11 cellular contexts compared by ENCODE assay signal in the genomic region with DNA sequence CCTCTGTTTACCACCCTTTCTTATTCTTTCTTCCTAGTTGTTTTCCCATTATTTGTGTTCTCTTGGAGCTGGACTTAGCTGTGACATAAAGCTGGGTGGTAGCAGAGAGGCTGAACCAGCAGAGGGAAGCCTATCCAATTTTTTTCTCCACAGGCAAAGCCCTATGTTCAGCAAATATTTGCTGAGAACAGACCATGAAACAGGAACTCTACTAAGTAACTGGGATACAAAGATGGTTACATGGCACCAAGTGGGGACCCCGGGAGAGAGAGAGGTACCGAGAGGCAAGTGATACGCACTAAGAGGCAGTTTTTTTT. TPM values are rescaled to one million over a fixed set of nuclear protein-coding genes. Genes with fewer than 3 reads are reported as not detected.
DNase-seq lines count a peak whose midpoint lies in the region; ATAC-seq, FAIRE-seq and TF ChIP-seq lines count a peak whose summit lies in the region.
"Had no signal": no experiment of that assay in that cellular context is flagged by ENCODE, and none has a peak within 500 bp of the region (broad histone marks: within the 10 kb centered on the region; RNA-seq: fewer than 3 reads in every experiment).

No MANE protein-coding gene starts in this region.

- no peak overlapping the region for H3K4me3 ChIP-seq in A549
- no peak overlapping the region for H3K4me3 ChIP-seq in SU-DHL-6 (ENCODE audit: insufficient read depth, low read length, poor library complexity, severe bottlenecking)
- H3K4me3 ChIP-seq: SJCRH30 had no signal

- H3K27ac ChIP-seq in A549 (no peak overlapping the region), SU-DHL-6 (ENCODE audit: low read depth, low read length) (no peak overlapping the region)
- H3K27ac ChIP-seq: SJCRH30 had no signal

- no peak for FAIRE-seq in A549 (lab: Jason Lieb, UNC)

- 83% methylated on average over 3 of the region's 3 CpGs for WGBS in A549 (ENCODE audit: missing lambda C conversion rate)

- H3K79me2 ChIP-seq in SU-DHL-6 (ENCODE audit: insufficient read depth, low read length), result no peaks in the 10 kb centered on the region

- TF ChIP-seq POLR2A in A549 (IDR thresholded peaks at IDR 0.05; ENCODE audit: low read length), result no peak

- no peaks in the 10 kb centered on the region for H3K36me3 ChIP-seq in ES-I3 (ENCODE audit: insufficient read depth, low read length)
- no peaks in the 10 kb centered on the region for H3K36me3 ChIP-seq in SU-DHL-6 (ENCODE audit: low read length)
- H3K36me3 ChIP-seq: SJCRH30 had no signal

- peak overlapping the region; percentile 42 for H2AFZ ChIP-seq in SU-DHL-6 (ENCODE audit: low read depth, low read length, severe bottlenecking)

- H3K4me2 ChIP-seq in A549, result peak overlapping the region; percentile 66
- no peak overlapping the region for H3K4me2 ChIP-seq in SU-DHL-6 (ENCODE audit: low read depth, low read length, poor library complexity, severe bottlenecking)

- H3K9me2 ChIP-seq in SU-DHL-6 (replicated peaks; ENCODE audit: insufficient read depth, low read length), result no peaks in the 10 kb centered on the region

- H3K4me1 ChIP-seq in A549, result peaks cover 8% of the 10 kb centered on the region; the same call in 2 of the 3 replicates
- H3K4me1 ChIP-seq in ES-I3 (ENCODE audit: insufficient read depth, low read length), result no peaks in the 10 kb centered on the region

- DNase-seq in A549 (ENCODE audit: low read depth in 1 of 2, low spot score in 1 of 2) (no peak), left lobe of liver (ENCODE audit: low spot score) (no peak), inferior parietal cortex (ENCODE audit: extremely low spot score) (no peak), LoVo (ENCODE audit: low spot score) (no peak), NCI-H2081 (lab: John Stamatoyannopoulos, UW) (no peak)
- DNase-seq: cortex of kidney had no signal

- no peaks in the 10 kb centered on the region for H4K20me1 ChIP-seq in SU-DHL-6 (ENCODE audit: low read depth, low read length)

- H3F3A ChIP-seq in SU-DHL-6 (ENCODE audit: insufficient read depth), result 0 out of 2 replicates have a peak, but pooled peaks cover 4% of the 10 kb centered on the region

- ATAC-seq in A549 (peak; percentile 73 to 80), left lobe of liver (peak; percentile 80), HG03571 (IDR thresholded peaks at IDR 0.05; ENCODE audit: unreplicated experiment) (no peak)

- H3K9me3 ChIP-seq in A549, result no peaks in the 10 kb centered on the region
- H3K9me3 ChIP-seq in ES-I3 (ENCODE audit: control insufficient read depth, insufficient read depth, low read length), result no peaks in the 10 kb centered on the region
- no peaks in the 10 kb centered on the region for H3K9me3 ChIP-seq in SU-DHL-6 (ENCODE audit: insufficient read depth, low read length)
- H3K9me3 ChIP-seq: SJCRH30 had no signal

- POLR2A ChIA-PET in A549 (lab: Yijun Ruan, JAX), result no interaction called here

- H3K9ac ChIP-seq in ES-I3 (ENCODE audit: low read depth, low read length), result 0 out of 2 replicates have a peak overlapping the region, but pooled peaks have one; percentile 6
- no peak overlapping the region for H3K9ac ChIP-seq in SU-DHL-6 (ENCODE audit: low read length)

- no peak for TF ChIP-seq EP300 in A549 (IDR thresholded peaks at IDR 0.05)

- H3K27me3 ChIP-seq in SU-DHL-6 (ENCODE audit: low read length), result no peaks in the 10 kb centered on the region
- H3K27me3 ChIP-seq: SJCRH30 had no signal

- CTCF ChIA-PET in A549 (lab: Yijun Ruan, JAX), result interaction anchor here (0.6 to 4.5 kb wide), 31 partner anchors 8 to 274 kb away, joined by 3 to 39 read pairs (median 5); a partner anchor contains a TSS

- no peak for TF ChIP-seq RAD21 in A549 (conservative IDR thresholded peaks at IDR 0.05 in 1 of 2, IDR thresholded peaks at IDR 0.05 in 1 of 2)

- TF ChIP-seq CTCF in A549 (IDR thresholded peaks at IDR 0.05), result no peak
- TF ChIP-seq CTCF in SU-DHL-6 (IDR thresholded peaks at IDR 0.05; ENCODE audit: insufficient read depth, low read length, poor library complexity, severe bottlenecking), result no peak

TF ChIP-seq in A549, 52 proteins besides CTCF, POLR2A, EP300 and RAD21:
- TF ChIP-seq, protein P1, sequence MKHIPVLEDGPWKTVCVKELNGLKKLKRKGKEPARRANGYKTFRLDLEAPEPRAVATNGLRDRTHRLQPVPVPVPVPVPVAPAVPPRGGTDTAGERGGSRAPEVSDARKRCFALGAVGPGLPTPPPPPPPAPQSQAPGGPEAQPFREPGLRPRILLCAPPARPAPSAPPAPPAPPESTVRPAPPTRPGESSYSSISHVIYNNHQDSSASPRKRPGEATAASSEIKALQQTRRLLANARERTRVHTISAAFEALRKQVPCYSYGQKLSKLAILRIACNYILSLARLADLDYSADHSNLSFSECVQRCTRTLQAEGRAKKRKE (CRISPR knock-in tag; IDR thresholded peaks at IDR 0.05; ENCODE audit: low read depth), result no peak
- no peak for TF ChIP-seq RCOR1 (IDR thresholded peaks at IDR 0.05; ENCODE audit: low read depth, low read length)
- TF ChIP-seq SMC3 (IDR thresholded peaks at IDR 0.05), result no peak; the same call in 2 of the 3 replicates
- TF ChIP-seq, protein P2, sequence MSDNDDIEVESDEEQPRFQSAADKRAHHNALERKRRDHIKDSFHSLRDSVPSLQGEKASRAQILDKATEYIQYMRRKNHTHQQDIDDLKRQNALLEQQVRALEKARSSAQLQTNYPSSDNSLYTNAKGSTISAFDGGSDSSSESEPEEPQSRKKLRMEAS (IDR thresholded peaks at IDR 0.05), result no peak
- TF ChIP-seq NFE2L2 (conservative IDR thresholded peaks at IDR 0.05; ENCODE audit: low read length), result no peak
- TF ChIP-seq FOSB (CRISPR knock-in tag; IDR thresholded peaks at IDR 0.05), result no peak
- TF ChIP-seq CBX2 (IDR thresholded peaks at IDR 0.05; ENCODE audit: borderline replicate concordance, low read depth), result no peak
- TF ChIP-seq HDAC2 (IDR thresholded peaks at IDR 0.05), result no peak
- no peak for TF ChIP-seq HOXB13 (CRISPR knock-in tag; IDR thresholded peaks at IDR 0.05; ENCODE audit: low read depth)
- TF ChIP-seq ZC3H11A (IDR thresholded peaks at IDR 0.05), result no peak
- TF ChIP-seq JUNB (IDR thresholded peaks at IDR 0.05), result no peak
- no peak for TF ChIP-seq NPAS2 (CRISPR knock-in tag; IDR thresholded peaks at IDR 0.05; ENCODE audit: borderline replicate concordance)
- TF ChIP-seq KDM5A (IDR thresholded peaks at IDR 0.05), result no peak
- no peak for TF ChIP-seq FOSL2 (IDR thresholded peaks at IDR 0.05)
- no peak for TF ChIP-seq FOSL2 (CRISPR knock-in tag; IDR thresholded peaks at IDR 0.05)
- no peak for TF ChIP-seq MAZ (IDR thresholded peaks at IDR 0.05; ENCODE audit: borderline replicate concordance, low read depth, low read length)

RNA-seq across cellular contexts. Expression of a gene that starts 6.6 kb away (rescaled TPM):
- not detected in 2 replicates for polyA plus RNA-seq in A549 (2011; rRNA removed)
- polyA plus RNA-seq in A549 (2012; cell fraction: cytosol; rRNA removed), result not detected in 2 replicates
- not detected in 2 replicates for polyA plus RNA-seq in A549 (2012; cell fraction: nucleus; rRNA removed)
- polyA plus RNA-seq in A549 (2017; fragmentation: RNase III; extraction: RNeasy Plus Mini Kit Qiagen cat#74134 plus additional on column Dnase treatment), result 0.37 TPM in 1 of 3 replicates, not detected in the others
- polyA minus RNA-seq in A549 (2011; rRNA and poly(A)+ RNA removed), result not detected in 2 replicates
- not detected for total RNA-seq in left lobe of liver
- total RNA-seq: CD4-positive, CD25-positive, alpha-beta regulatory T cell; SJCRH30 had no signal
- polyA plus RNA-seq: CD4-positive, CD25-positive, alpha-beta regulatory T cell had no signal

RNA-seq across cellular contexts. Expression of a gene that starts 7.6 kb away (rescaled TPM):
- polyA plus RNA-seq in A549 (2011; rRNA removed), result 300 and 618 TPM in 2 replicates
- polyA plus RNA-seq in A549 (2012; cell fraction: cytosol; rRNA removed), result 235 and 269 TPM in 2 replicates
- polyA plus RNA-seq in A549 (2012; cell fraction: nucleus; rRNA removed), result 154 and 174 TPM in 2 replicates
- 495 to 510 TPM (median 500 TPM) in 3 replicates for polyA plus RNA-seq in A549 (2017; fragmentation: RNase III; extraction: RNeasy Plus Mini Kit Qiagen cat#74134 plus additional on column Dnase treatment)
- polyA minus RNA-seq in A549 (2011; rRNA and poly(A)+ RNA removed), result 81.4 and 88.0 TPM in 2 replicates
- total RNA-seq in left lobe of liver, result 92.7 TPM

RNA-seq across cellular contexts. Expression of a gene that starts 21.2 kb away (rescaled TPM):
- 137 and 169 TPM in 2 replicates for polyA plus RNA-seq in A549 (2011; rRNA removed)
- 133 and 171 TPM in 2 replicates for polyA plus RNA-seq in A549 (2012; cell fraction: cytosol; rRNA removed)
- 375 and 398 TPM in 2 replicates for polyA plus RNA-seq in A549 (2012; cell fraction: nucleus; rRNA removed)
- polyA plus RNA-seq in A549 (2017; fragmentation: RNase III; extraction: RNeasy Plus Mini Kit Qiagen cat#74134 plus additional on column Dnase treatment), result 155 to 169 TPM (median 159 TPM) in 3 replicates
- 124 and 127 TPM in 2 replicates for polyA minus RNA-seq in A549 (2011; rRNA and poly(A)+ RNA removed)
- 38.0 TPM for total RNA-seq in left lobe of liver

RNA-seq across cellular contexts. Expression of a gene that starts 44.6 kb away (rescaled TPM):
- polyA plus RNA-seq in A549 (2011; rRNA removed) (not detected in 2 replicates), A549 (2017; fragmentation: RNase III; extraction: RNeasy Plus Mini Kit Qiagen cat#74134 plus additional on column Dnase treatment) (not detected in 3 replicates)
- not detected in 2 replicates for polyA plus RNA-seq in A549 (2012; cell fraction: cytosol; rRNA removed)
- not detected in 2 replicates for polyA plus RNA-seq in A549 (2012; cell fraction: nucleus; rRNA removed)
- polyA minus RNA-seq in A549 (2011; rRNA and poly(A)+ RNA removed), result 0.05 TPM in 1 of 2 replicates, not detected in the other
- 0.10 TPM for total RNA-seq in left lobe of liver
